In genomic region chr17:42009170-42009569, GRCh38 we compare ENCODE assay signal across 11 cellular contexts. TPM values are rescaled to one million over a fixed set of nuclear protein-coding genes. Genes with fewer than 3 reads are reported as not detected.
DNase-seq lines count a peak whose midpoint lies in the region; ATAC-seq, FAIRE-seq and TF ChIP-seq lines count a peak whose summit lies in the region.
"Had no signal": no experiment of that assay in that cellular context is flagged by ENCODE, and none has a peak within 500 bp of the region (broad histone marks: within the 10 kb centered on the region; RNA-seq: fewer than 3 reads in every experiment).

No MANE protein-coding gene starts in this region.

- ATAC-seq in activated naive CD4-positive, alpha-beta T cell treated with anti-CD3 and anti-CD28 coated beads, Interleukin-2, amount 50 U/mL, for 72 hours = no peak
- peak; percentile 68 for ATAC-seq in GM12878

- no peaks in the 10 kb centered on the region for H3K9me3 ChIP-seq in GM12878 (replicated peaks; ENCODE audit: control insufficient read depth, insufficient read depth, low read length)
- no peaks in the 10 kb centered on the region for H3K9me3 ChIP-seq in kidney (ENCODE audit: control insufficient read depth in 1 of 2, low read length in 2 of 2)
- H3K9me3 ChIP-seq: lower lobe of right lung had no signal

- peaks cover 4% of the 10 kb centered on the region; the same call in 1 of the 2 replicates for H4K20me1 ChIP-seq in GM12878 (ENCODE audit: control insufficient read depth, insufficient read depth)

- no peaks in the 10 kb centered on the region for H3K9me3 Mint-ChIP-seq in activated naive CD4-positive, alpha-beta T cell treated with anti-CD3 and anti-CD28 coated beads for 36 hours
- H3K9me3 Mint-ChIP-seq in activated naive CD4-positive, alpha-beta T cell treated with anti-CD3 and anti-CD28 coated beads, Interleukin-2, amount 50 U/mL, for 72 hours = no peaks in the 10 kb centered on the region

- no peak overlapping the region; the same call in 1 of the 2 replicates for H3K4me2 ChIP-seq in GM12878 (ENCODE audit: control insufficient read depth, insufficient read depth)

- no peak for TF ChIP-seq POLR2A in GM12878 (IDR thresholded peaks at IDR 0.05; ENCODE audit: low read depth, low read length)

- H3K27ac ChIP-seq in GM12878 (ENCODE audit: control insufficient read depth, insufficient read depth) (no peak overlapping the region), kidney (ENCODE audit: low read depth in 2 of 2, low read length in 2 of 2) (no peak overlapping the region), substantia nigra (ENCODE audit: low read depth, low read length, poor library complexity, severe bottlenecking) (peak overlapping the region; percentile 50)

- no peak for FAIRE-seq in GM12878 (lab: Jason Lieb, UNC)
- FAIRE-seq in kidney (lab: Jason Lieb, UNC) = no peak

- H3K79me2 ChIP-seq in GM12878 (ENCODE audit: control insufficient read depth, insufficient read depth, low read length) = peaks cover 78% of the 10 kb centered on the region

- no peak overlapping the region for H2AFZ ChIP-seq in GM12878 (ENCODE audit: control insufficient read depth, low read depth, low read length)

- H3K36me3 ChIP-seq in GM12878 (ENCODE audit: control insufficient read depth in 2 of 2, insufficient read depth in 2 of 2, low read length in 1 of 2) (peaks cover 0 to 12% of the 10 kb centered on the region in 2 experiments; a peak in 2 of 4 replicates), kidney (ENCODE audit: control insufficient read depth in 1 of 2, insufficient read depth in 2 of 2, low read length in 2 of 2) (no peaks in the 10 kb centered on the region)
- H3K36me3 ChIP-seq: lower lobe of right lung had no signal

- no peak overlapping the region for H3K9ac ChIP-seq in GM12878 (ENCODE audit: control insufficient read depth, insufficient read depth, low read length)
- H3K9ac ChIP-seq in kidney (ENCODE audit: low read length in 2 of 2) = no peak overlapping the region

- intact Hi-C loops in activated naive CD4-positive, alpha-beta T cell treated with anti-CD3 and anti-CD28 coated beads for 36 hours (cut with micrococcal nuclease) = no loop called here
- intact Hi-C loops in GM12878 (cut with micrococcal nuclease; ENCODE audit: unreplicated experiment) = no loop called here
- intact Hi-C loops in kidney (cut with DNase I) = no loop called here

- no peaks in the 10 kb centered on the region for H3K4me1 ChIP-seq in GM12878 (ENCODE audit: control insufficient read depth, insufficient read depth, low read length)
- peaks cover 6 to 23% of the 10 kb centered on the region in 2 donors for H3K4me1 ChIP-seq in kidney (ENCODE audit: control insufficient read depth in 1 of 2, insufficient read depth in 1 of 2, low read depth in 1 of 2, low read length in 2 of 2)

- H3K27me3 ChIP-seq in GM12878 (replicated peaks in 1 of 2; ENCODE audit: control insufficient read depth in 2 of 2, insufficient read depth in 2 of 2, low read length in 1 of 2) = no peaks in the 10 kb centered on the region

- TF ChIP-seq CTCF in GM12878 (IDR thresholded peaks at IDR 0.05 in 2 of 3, conservative IDR thresholded peaks at IDR 0.05 in 1 of 3; ENCODE audit: control insufficient read depth in 2 of 3, extremely low read depth in 1 of 3, insufficient read depth in 1 of 3, low read depth in 3 of 3, low read length in 3 of 3) (peak; percentile 19 to 29 (median 20); a peak in 4 of 6 replicates), kidney (IDR thresholded peaks at IDR 0.05; ENCODE audit: borderline replicate concordance, extremely low read depth, insufficient read depth) (peak; percentile 13)

- POLR2A ChIA-PET in GM12878 (lab: Charles Lee) = no interaction called here

- H3K36me3 Mint-ChIP-seq in activated naive CD4-positive, alpha-beta T cell treated with anti-CD3 and anti-CD28 coated beads for 36 hours (ENCODE audit: low read depth) = peaks cover 10% of the 10 kb centered on the region
- H3K36me3 Mint-ChIP-seq in activated naive CD4-positive, alpha-beta T cell treated with anti-CD3 and anti-CD28 coated beads, Interleukin-2, amount 50 U/mL, for 72 hours = no peaks in the 10 kb centered on the region

- WGBS in GM12878 (ENCODE audit: insufficient coverage, insufficient replicate concordance, low lambda C conversion rate, missing lambda C conversion rate) = 84% methylated on average over 4 of the region's 4 CpGs

- RAD21 ChIA-PET in GM12878 (lab: Charles Lee; ENCODE audit: unreplicated experiment) = interaction anchor here (0.9 to 1.9 kb wide), 2 partner anchors 9 to 45 kb away, joined by 3 to 9 read pairs; partner anchors contain the start of gene DNAJC7

- TF ChIP-seq EP300 in GM12878 (IDR thresholded peaks at IDR 0.05; ENCODE audit: borderline replicate concordance in 1 of 2, control insufficient read depth in 1 of 2, low read depth in 2 of 2, low read length in 2 of 2) = no peak

- CTCF ChIA-PET in activated naive CD4-positive, alpha-beta T cell treated with anti-CD3 and anti-CD28 coated beads for 36 hours (lab: Charles Lee) = interaction anchor here (1.1 kb wide), 1 partner anchor 46 kb away, joined by 3 read pairs; no protein-coding TSS in a partner anchor
- CTCF ChIA-PET in GM12878 (lab: Yijun Ruan, JAX) = interaction anchor here (1.1 to 1.5 kb wide), 3 partner anchors 8 to 104 kb away, joined by 3 to 4 read pairs (median 3); partner anchors contain the start of gene DNAJC7

- peak; percentile 25 for DNase-seq in activated naive CD4-positive, alpha-beta T cell treated with anti-CD3 and anti-CD28 coated beads for 36 hours
- DNase-seq in activated naive CD4-positive, alpha-beta T cell treated with anti-CD3 and anti-CD28 coated beads, Interleukin-2, amount 50 U/mL, for 72 hours (ENCODE audit: low spot score in 2 of 2) = no peak
- DNase-seq in GM12878 (ENCODE audit: low read depth, low spot score) (no peak), kidney (no peak), substantia nigra (lab: John Stamatoyannopoulos, UW) (peak in 45 of 49 donors; percentile 9 to 88 (median 57)), dermis blood vessel endothelial cell (no peak)
- DNase-seq in stimulated activated CD4-positive, alpha-beta T cell treated with anti-CD3 and anti-CD28 coated beads, Interleukin-15, amount 100 ng/mL, for 24 hours = no peak
- no peak for DNase-seq in activated CD4-positive, CD25-positive, alpha-beta regulatory T cell treated with anti-CD3 and anti-CD28 coated beads, Interleukin-2, amount 50 U/mL, for 72 hours
- DNase-seq: lower lobe of right lung; stimulated activated naive CD4-positive, alpha-beta T cell; T-helper 9 cell had no signal

- SMC1A ChIA-PET in GM12878 (lab: Charles Lee; ENCODE audit: uncharacterized antibody, unreplicated experiment) = interaction anchor here (1.1 to 1.2 kb wide), 2 partner anchors 9 to 32 kb away, joined by 3 read pairs; no protein-coding TSS in a partner anchor

- H3K4me3 ChIP-seq in GM12878 (no peak overlapping the region), kidney (ENCODE audit: low read length in 2 of 2) (no peak overlapping the region)
- H3K4me3 ChIP-seq: lower lobe of right lung had no signal

- no peak overlapping the region for H3K4me3 Mint-ChIP-seq in activated naive CD4-positive, alpha-beta T cell treated with anti-CD3 and anti-CD28 coated beads for 36 hours

- TF ChIP-seq RAD21 in GM12878 (IDR thresholded peaks at IDR 0.05; ENCODE audit: insufficient read depth, low read depth, low read length) = 0 out of 2 replicates have a peak, but pooled peaks have one; percentile 5

- H3K27ac Mint-ChIP-seq in activated naive CD4-positive, alpha-beta T cell treated with anti-CD3 and anti-CD28 coated beads for 36 hours = peak overlapping the region; percentile 66
- no peak overlapping the region for H3K27ac Mint-ChIP-seq in activated naive CD4-positive, alpha-beta T cell treated with anti-CD3 and anti-CD28 coated beads, Interleukin-2, amount 50 U/mL, for 72 hours

- BruUV-seq in GM12878 (replicated peaks; lab: Mats Ljungman, UMichigan) = no TSS peak

- H3K4me1 Mint-ChIP-seq in activated naive CD4-positive, alpha-beta T cell treated with anti-CD3 and anti-CD28 coated beads for 36 hours (ENCODE audit: low read depth) = peaks cover 59% of the 10 kb centered on the region

- H3K27me3 Mint-ChIP-seq in activated naive CD4-positive, alpha-beta T cell treated with anti-CD3 and anti-CD28 coated beads for 36 hours (ENCODE audit: low read depth) = no peaks in the 10 kb centered on the region

- in situ Hi-C loops in GM12878 (cut with MboI) = loop anchor here (25.0 kb wide), 1 partner anchor 1203 kb away; the partner anchor contains the start of gene TMEM106A

RNA-seq across cellular contexts. Expression of gene DNAJC7, which starts 8.1 kb away (rescaled TPM):
- total RNA-seq in activated naive CD4-positive, alpha-beta T cell treated with anti-CD3 and anti-CD28 coated beads for 36 hours = 10 to 100 TPM; 74.5 to 76.3 TPM
- total RNA-seq in activated naive CD4-positive, alpha-beta T cell treated with anti-CD3 and anti-CD28 coated beads, Interleukin-2, amount 50 U/mL, for 72 hours = 100 to 1,000 TPM; 109 to 122 TPM
- total RNA-seq in GM12878 (2013; cell fraction: nucleolus; rRNA removed) = 134 and 138 TPM in 2 replicates
- total RNA-seq in GM12878 (2014; rRNA removed) (70.2 and 70.4 TPM in 2 replicates), GM12878 (2014; rRNA removed; fragmentation: Illumina TruSeq; extraction: Trizol) (156 and 173 TPM in 2 replicates), GM12878 (2021) (104 and 113 TPM in 2 replicates), kidney (88.1 TPM), dermis blood vessel endothelial cell (68.2 and 89.0 TPM in 2 replicates)
- 65.9 TPM for polyA plus RNA-seq in GM12878 (2011; ENCODE audit: low read depth)
- polyA plus RNA-seq in GM12878 (2011; rRNA removed) (60.1 and 72.4 TPM in 2 replicates), GM12878 (2014; fragmentation: Illumina TruSeq; extraction: Trizol) (164 and 196 TPM in 2 replicates), GM12878 (2014; fragmentation: Nextera tagmentation; extraction: Ambion mirVana) (10 to 100 TPM; 61.2 to 70.3 TPM), GM12878 (2014; rRNA removed) (89.6 and 91.8 TPM in 2 replicates), GM12878 (2016; fragmentation: Nextera tagmentation; extraction: Ambion mirVana) (100 to 1,000 TPM in 1 of 2 experiments, 10 to 100 TPM in 1; 97.9 to 103 TPM), kidney (ENCODE audit: insufficient read depth, low read depth, low replicate concordance) (141 TPM)
- polyA plus RNA-seq in GM12878 (2011; cell fraction: cytosol; rRNA removed) = 33.8 and 35.1 TPM in 2 replicates
- polyA plus RNA-seq in GM12878 (2011; cell fraction: nucleus; rRNA removed) = 35.8 and 40.3 TPM in 2 replicates
- polyA plus RNA-seq in GM12878 (2012) = 89.4 and 91.4 TPM in 2 replicates
- 56.9 and 58.7 TPM in 2 replicates for polyA minus RNA-seq in GM12878 (2011; rRNA and poly(A)+ RNA removed)
- 30.2 and 35.3 TPM in 2 replicates for polyA minus RNA-seq in GM12878 (2011; cell fraction: cytosol; rRNA and poly(A)+ RNA removed)
- 43.6 and 51.0 TPM in 2 replicates for polyA minus RNA-seq in GM12878 (2011; cell fraction: nucleus; rRNA and poly(A)+ RNA removed)

RNA-seq across cellular contexts. Expression of gene NKIRAS2, which starts 10.7 kb away (rescaled TPM):
- total RNA-seq in activated naive CD4-positive, alpha-beta T cell treated with anti-CD3 and anti-CD28 coated beads for 36 hours = 10 to 100 TPM; 12.4 to 13.2 TPM
- total RNA-seq in activated naive CD4-positive, alpha-beta T cell treated with anti-CD3 and anti-CD28 coated beads, Interleukin-2, amount 50 U/mL, for 72 hours = 10 to 100 TPM; 16.7 to 17.5 TPM
- 17.6 and 18.5 TPM in 2 replicates for total RNA-seq in GM12878 (2013; cell fraction: nucleolus; rRNA removed)
- total RNA-seq in GM12878 (2014; rRNA removed) (36.8 and 39.3 TPM in 2 replicates), GM12878 (2014; rRNA removed; fragmentation: Illumina TruSeq; extraction: Trizol) (16.3 and 16.9 TPM in 2 replicates), GM12878 (2021) (22.9 and 25.8 TPM in 2 replicates), kidney (26.8 TPM), dermis blood vessel endothelial cell (44.2 and 46.6 TPM in 2 replicates)
- 11.6 TPM for polyA plus RNA-seq in GM12878 (2011; ENCODE audit: low read depth)
- polyA plus RNA-seq in GM12878 (2011; rRNA removed) (11.9 and 20.3 TPM in 2 replicates), GM12878 (2014; fragmentation: Illumina TruSeq; extraction: Trizol) (24.4 and 33.6 TPM in 2 replicates), GM12878 (2014; fragmentation: Nextera tagmentation; extraction: Ambion mirVana) (1 to 10 TPM; 6.4 to 6.9 TPM), GM12878 (2014; rRNA removed) (39.4 and 49.7 TPM in 2 replicates), GM12878 (2016; fragmentation: Nextera tagmentation; extraction: Ambion mirVana) (10 to 100 TPM; 28.6 to 32.2 TPM), kidney (ENCODE audit: insufficient read depth, low read depth, low replicate concordance) (21.2 TPM)
- polyA plus RNA-seq in GM12878 (2011; cell fraction: cytosol; rRNA removed) = 26.7 and 29.6 TPM in 2 replicates
- polyA plus RNA-seq in GM12878 (2011; cell fraction: nucleus; rRNA removed) = 15.3 and 19.6 TPM in 2 replicates
- polyA plus RNA-seq in GM12878 (2012) = 20.9 and 21.7 TPM in 2 replicates
- polyA minus RNA-seq in GM12878 (2011; rRNA and poly(A)+ RNA removed) = 15.9 and 21.3 TPM in 2 replicates
- polyA minus RNA-seq in GM12878 (2011; cell fraction: cytosol; rRNA and poly(A)+ RNA removed) = 6.4 and 7.1 TPM in 2 replicates
- polyA minus RNA-seq in GM12878 (2011; cell fraction: nucleus; rRNA and poly(A)+ RNA removed) = 7.6 and 15.4 TPM in 2 replicates

RNA-seq across cellular contexts. Expression of gene C17orf113, which starts 41.2 kb away (rescaled TPM):
- total RNA-seq in activated naive CD4-positive, alpha-beta T cell treated with anti-CD3 and anti-CD28 coated beads for 36 hours = under 1 TPM; 0.20 to 0.31 TPM
- total RNA-seq in activated naive CD4-positive, alpha-beta T cell treated with anti-CD3 and anti-CD28 coated beads, Interleukin-2, amount 50 U/mL, for 72 hours = under 1 TPM; 0.16 to 0.37 TPM
- total RNA-seq in GM12878 (2013; cell fraction: nucleolus; rRNA removed) = 1.2 and 1.3 TPM in 2 replicates
- total RNA-seq in GM12878 (2014; rRNA removed) (0.11 and 0.17 TPM in 2 replicates), GM12878 (2014; rRNA removed; fragmentation: Illumina TruSeq; extraction: Trizol) (not detected in 2 replicates), GM12878 (2021) (0.08 and 0.11 TPM in 2 replicates), kidney (3.8 TPM), dermis blood vessel endothelial cell (0.17 and 0.33 TPM in 2 replicates)
- polyA plus RNA-seq in GM12878 (2011; ENCODE audit: low read depth) = 0.13 TPM
- polyA plus RNA-seq in GM12878 (2011; rRNA removed) (0.06 and 0.08 TPM in 2 replicates), GM12878 (2014; fragmentation: Illumina TruSeq; extraction: Trizol) (0.03 TPM in 1 of 2 replicates, not detected in the other), GM12878 (2014; fragmentation: Nextera tagmentation; extraction: Ambion mirVana) (not detected), GM12878 (2014; rRNA removed) (0.14 and 0.27 TPM in 2 replicates), GM12878 (2016; fragmentation: Nextera tagmentation; extraction: Ambion mirVana) (under 1 TPM; 0.03 to 0.04 TPM), kidney (ENCODE audit: insufficient read depth, low read depth, low replicate concordance) (1.1 TPM)
- polyA plus RNA-seq in GM12878 (2011; cell fraction: cytosol; rRNA removed) = 0.07 and 0.09 TPM in 2 replicates
- 0.18 and 0.20 TPM in 2 replicates for polyA plus RNA-seq in GM12878 (2011; cell fraction: nucleus; rRNA removed)
- polyA plus RNA-seq in GM12878 (2012) = 0.32 and 0.42 TPM in 2 replicates
- 0.05 TPM in 1 of 2 replicates, not detected in the other for polyA minus RNA-seq in GM12878 (2011; rRNA and poly(A)+ RNA removed)
- polyA minus RNA-seq in GM12878 (2011; cell fraction: cytosol; rRNA and poly(A)+ RNA removed) = not detected in 2 replicates
- 0.10 TPM in 1 of 2 replicates, not detected in the other for polyA minus RNA-seq in GM12878 (2011; cell fraction: nucleus; rRNA and poly(A)+ RNA removed)

RNA-seq across cellular contexts. Expression of gene CNP, which starts 42.6 kb away (rescaled TPM):
- 10 to 100 TPM; 58.4 to 59.1 TPM for total RNA-seq in activated naive CD4-positive, alpha-beta T cell treated with anti-CD3 and anti-CD28 coated beads for 36 hours
- 10 to 100 TPM; 63.1 to 85.3 TPM for total RNA-seq in activated naive CD4-positive, alpha-beta T cell treated with anti-CD3 and anti-CD28 coated beads, Interleukin-2, amount 50 U/mL, for 72 hours
- 22.0 and 33.7 TPM in 2 replicates for total RNA-seq in GM12878 (2013; cell fraction: nucleolus; rRNA removed)
- total RNA-seq in GM12878 (2014; rRNA removed) (35.6 and 39.5 TPM in 2 replicates), GM12878 (2014; rRNA removed; fragmentation: Illumina TruSeq; extraction: Trizol) (22.5 and 22.9 TPM in 2 replicates), GM12878 (2021) (50.9 and 52.2 TPM in 2 replicates), kidney (87.5 TPM), dermis blood vessel endothelial cell (48.7 and 63.1 TPM in 2 replicates)
- 11.6 TPM for polyA plus RNA-seq in GM12878 (2011; ENCODE audit: low read depth)
- polyA plus RNA-seq in GM12878 (2011; rRNA removed) (14.4 and 24.6 TPM in 2 replicates), GM12878 (2014; fragmentation: Illumina TruSeq; extraction: Trizol) (16.9 and 26.3 TPM in 2 replicates), GM12878 (2014; fragmentation: Nextera tagmentation; extraction: Ambion mirVana) (1 to 10 TPM; 1.8 to 4.4 TPM), GM12878 (2014; rRNA removed) (36.5 and 40.4 TPM in 2 replicates), GM12878 (2016; fragmentation: Nextera tagmentation; extraction: Ambion mirVana) (10 to 100 TPM; 59.8 to 60.7 TPM), kidney (ENCODE audit: insufficient read depth, low read depth, low replicate concordance) (64.0 TPM)
- polyA plus RNA-seq in GM12878 (2011; cell fraction: cytosol; rRNA removed) = 31.7 and 35.2 TPM in 2 replicates
- 23.4 and 31.0 TPM in 2 replicates for polyA plus RNA-seq in GM12878 (2011; cell fraction: nucleus; rRNA removed)
- 25.0 and 30.4 TPM in 2 replicates for polyA plus RNA-seq in GM12878 (2012)
- 64.6 and 68.2 TPM in 2 replicates for polyA minus RNA-seq in GM12878 (2011; rRNA and poly(A)+ RNA removed)
- 27.3 and 32.6 TPM in 2 replicates for polyA minus RNA-seq in GM12878 (2011; cell fraction: cytosol; rRNA and poly(A)+ RNA removed)
- 15.0 and 26.4 TPM in 2 replicates for polyA minus RNA-seq in GM12878 (2011; cell fraction: nucleus; rRNA and poly(A)+ RNA removed)

Comparison
In these comparisons a context has a peak if more than half of its experiments do, and no peak if none do; other contexts are left out.
1. DNase-seq: peak in activated naive CD4-positive, alpha-beta T cell treated with anti-CD3 and anti-CD28 coated beads for 36 hours (single experiment) and substantia nigra (45 of 49); none in activated naive CD4-positive, alpha-beta T cell treated with anti-CD3 and anti-CD28 coated beads, Interleukin-2, amount 50 U/mL, for 72 hours (0 of 2), GM12878 (single experiment), kidney (single experiment), stimulated activated CD4-positive, alpha-beta T cell treated with anti-CD3 and anti-CD28 coated beads, Interleukin-15, amount 100 ng/mL, for 24 hours (single experiment), dermis blood vessel endothelial cell (single experiment) and activated CD4-positive, CD25-positive, alpha-beta regulatory T cell treated with anti-CD3 and anti-CD28 coated beads, Interleukin-2, amount 50 U/mL, for 72 hours (single experiment).